15 cellular contexts compared by ENCODE assay signal in the genomic region with DNA sequence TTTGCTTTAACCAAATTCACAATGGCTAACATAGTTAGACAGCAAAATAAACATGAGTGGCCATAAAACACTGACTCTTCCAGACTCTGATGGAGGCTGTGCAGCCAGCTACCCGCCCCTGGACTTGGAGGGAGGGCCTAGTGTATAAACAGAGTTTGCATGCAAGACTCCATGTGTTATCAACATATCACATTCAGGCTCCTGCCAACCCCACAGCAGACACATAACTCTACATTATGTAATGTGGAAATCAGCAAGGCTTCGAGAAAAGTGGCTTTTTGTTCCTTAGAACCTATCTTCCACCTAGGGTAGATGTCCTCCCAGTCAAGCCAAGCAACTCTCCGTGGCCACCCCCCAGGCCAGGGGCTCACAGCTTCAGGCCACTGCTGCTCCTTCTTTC.
DNase-seq lines count a peak whose midpoint lies in the region; TF ChIP-seq lines count a peak whose summit lies in the region.
"Had no signal": no experiment of that assay in that cellular context is flagged by ENCODE, and none has a peak within 500 bp of the region (broad histone marks: within the 10 kb centered on the region; RNA-seq: fewer than 3 reads in every experiment).

No MANE protein-coding gene starts in this region.

- TF ChIP-seq CTCF in GM10266 (IDR thresholded peaks at IDR 0.05; ENCODE audit: control insufficient read depth, insufficient read depth, low read depth, missing control alignments) = no peak

- DNase-seq in DMS153 (lab: John Stamatoyannopoulos, UW) (peak; percentile 4), DMS153 treated with DMSO at 0.1 percent for 48 hours (lab: John Stamatoyannopoulos, UW; ENCODE audit: unreplicated experiment) (no peak), AG20443 (ENCODE audit: low spot score) (peak; percentile 38), NCI-H526 treated with DMSO at 0.1 percent for 48 hours (lab: John Stamatoyannopoulos, UW) (peak; percentile 77), islet precursor cell (peak; percentile 38), SIG-M5 (lab: John Stamatoyannopoulos, UW) (no peak), GM10266 (ENCODE audit: extremely low spot score) (no peak), cortex of kidney (lab: John Stamatoyannopoulos, UW) (no peak)
- DNase-seq: ACHN; Caco-2; CD4-positive, CD25-positive, alpha-beta regulatory T cell; CD8-positive, alpha-beta T cell; DMS 273 treated with DMSO at 0.1 percent for 48 hours; DND-41; H9 had no signal

Comparison
In these comparisons a context has a peak if more than half of its experiments do, and no peak if none do; other contexts are left out.
1. DNase-seq: peak in DMS153 (single experiment), AG20443 (single experiment), NCI-H526 treated with DMSO at 0.1 percent for 48 hours (single experiment) and islet precursor cell (single experiment); none in DMS153 treated with DMSO at 0.1 percent for 48 hours (single experiment), SIG-M5 (single experiment), GM10266 (single experiment) and cortex of kidney (single experiment).